Comparison of ENCODE assay signal across 8 cellular contexts in genomic region chr9:32385135-32385884, GRCh38. TPM values are rescaled to one million over a fixed set of nuclear protein-coding genes. Genes with fewer than 3 reads are reported as not detected.
DNase-seq lines count a peak whose midpoint lies in the region; ATAC-seq and TF ChIP-seq lines count a peak whose summit lies in the region.

No MANE protein-coding gene starts in this region.

- no peaks in the 10 kb centered on the region for H3K9me3 ChIP-seq in CD4-positive, CD25-positive, alpha-beta regulatory T cell (ENCODE audit: control insufficient read depth in 2 of 2, low read length in 2 of 2)
- H3K9me3 ChIP-seq in MM.1S (replicated peaks; ENCODE audit: insufficient read depth, low read length) = no peaks in the 10 kb centered on the region

- peak overlapping the region; percentile 47 to 88 (median 83) for H3K4me3 Mint-ChIP-seq in CD4-positive, CD25-positive, alpha-beta regulatory T cell
- H3K4me3 Mint-ChIP-seq in neural crest cell = peak overlapping the region; percentile 95

- H3K9me3 Mint-ChIP-seq in CD4-positive, CD25-positive, alpha-beta regulatory T cell = peaks cover 0 to 1% (median 0%) of the 10 kb centered on the region in 7 donors
- no peaks in the 10 kb centered on the region for H3K9me3 Mint-ChIP-seq in neural crest cell

- H3K4me1 ChIP-seq in CD4-positive, CD25-positive, alpha-beta regulatory T cell (ENCODE audit: control insufficient read depth, insufficient read depth, low read length, poor library complexity, severe bottlenecking) = peaks cover 16% of the 10 kb centered on the region
- peaks cover 11% of the 10 kb centered on the region for H3K4me1 ChIP-seq in MM.1S (ENCODE audit: low read length)

- peaks cover 23% of the 10 kb centered on the region for H3K27me3 ChIP-seq in CD4-positive, CD25-positive, alpha-beta regulatory T cell (ENCODE audit: control insufficient read depth, insufficient read depth, low read length)
- peaks cover 7% of the 10 kb centered on the region; the same call in 1 of the 2 replicates for H3K27me3 ChIP-seq in MM.1S (replicated peaks; ENCODE audit: insufficient read depth, low read length)
- H3K27me3 ChIP-seq in dorsolateral prefrontal cortex = no peaks in the 10 kb centered on the region

- TF ChIP-seq CTCF in MM.1S (IDR thresholded peaks at IDR 0.05; ENCODE audit: low read length) (no peak), dorsolateral prefrontal cortex (IDR thresholded peaks at IDR 0.05 in 54 of 56, conservative IDR thresholded peaks at IDR 0.05 in 2 of 56; ENCODE audit: low read depth in 1 of 56, partially characterized antibody in 56 of 56) (no peak), neural crest cell (conservative IDR thresholded peaks at IDR 0.05) (no peak)

- no peaks in the 10 kb centered on the region for H3F3A ChIP-seq in MM.1S (ENCODE audit: insufficient read depth, low read length)

- ATAC-seq in CD4-positive, CD25-positive, alpha-beta regulatory T cell (ENCODE audit: low read depth in 2 of 2) = no peak
- ATAC-seq in HG03439 (IDR thresholded peaks at IDR 0.05; ENCODE audit: unreplicated experiment) = no peak
- no peak for ATAC-seq in HG03159 (IDR thresholded peaks at IDR 0.05; ENCODE audit: unreplicated experiment)

- peaks cover 8 to 27% (median 14%) of the 10 kb centered on the region in 4 donors for H3K4me1 Mint-ChIP-seq in CD4-positive, CD25-positive, alpha-beta regulatory T cell
- H3K4me1 Mint-ChIP-seq in neural crest cell = peaks cover 9% of the 10 kb centered on the region

- no peaks in the 10 kb centered on the region for H3K36me3 ChIP-seq in CD4-positive, CD25-positive, alpha-beta regulatory T cell (ENCODE audit: control insufficient read depth, insufficient read depth, low read length)
- no peaks in the 10 kb centered on the region for H3K36me3 ChIP-seq in MM.1S (replicated peaks; ENCODE audit: insufficient read depth, low read length)

- H3K9me2 ChIP-seq in MM.1S (replicated peaks; ENCODE audit: insufficient read depth, low read length) = no peaks in the 10 kb centered on the region

- peaks cover 33% of the 10 kb centered on the region for H3K27me3 Mint-ChIP-seq in CD4-positive, CD25-positive, alpha-beta regulatory T cell
- peaks cover 39% of the 10 kb centered on the region for H3K27me3 Mint-ChIP-seq in neural crest cell (ENCODE audit: low read depth)

- H3K36me3 Mint-ChIP-seq in CD4-positive, CD25-positive, alpha-beta regulatory T cell = peaks cover 4% of the 10 kb centered on the region
- no peaks in the 10 kb centered on the region for H3K36me3 Mint-ChIP-seq in neural crest cell (ENCODE audit: low read depth)

- no peak for DNase-seq in CD4-positive, CD25-positive, alpha-beta regulatory T cell
- DNase-seq in MM.1S = no peak
- no peak for DNase-seq in dorsolateral prefrontal cortex
- DNase-seq in neural crest cell (ENCODE audit: low read depth, low spot score) = no peak
- no peak for DNase-seq in NOMO-1 treated with DMSO at 0.1 percent for 48 hours (lab: John Stamatoyannopoulos, UW; ENCODE audit: unreplicated experiment)
- no peak for DNase-seq in stimulated activated CD4-positive, alpha-beta T cell treated with anti-CD3 and anti-CD28 coated beads, Interleukin-2, amount 100 ng/mL, for 24 hours

- H4K20me1 ChIP-seq in MM.1S (ENCODE audit: insufficient read depth, low read length) = no peaks in the 10 kb centered on the region

- peak overlapping the region in 1 of 3 donors; percentile 76 for H3K27ac Mint-ChIP-seq in CD4-positive, CD25-positive, alpha-beta regulatory T cell
- H3K27ac Mint-ChIP-seq in neural crest cell (ENCODE audit: unreplicated experiment) = peak overlapping the region; percentile 86

- intact Hi-C loops in dorsolateral prefrontal cortex (cut with DNase I) = loop anchor here in 1 of 2 donors (2.0 kb wide), 1 partner anchor 187 kb away; the partner anchor contains the start of gene NDUFB6

- H3K4me2 ChIP-seq in MM.1S (ENCODE audit: low read depth, low read length) = peak overlapping the region; percentile 83

- 0 out of 2 replicates have a peak, but pooled peaks cover 4% of the 10 kb centered on the region for H3K79me2 ChIP-seq in MM.1S (ENCODE audit: low read length)

- H3K9ac ChIP-seq in MM.1S (ENCODE audit: low read length) = peak overlapping the region; percentile 57; the same call in 1 of the 2 replicates

- H2AFZ ChIP-seq in MM.1S (ENCODE audit: low read length) = peak overlapping the region; percentile 90

- H3K4me3 ChIP-seq in CD4-positive, CD25-positive, alpha-beta regulatory T cell (ENCODE audit: low read depth, low read length) = peak overlapping the region; percentile 74
- H3K4me3 ChIP-seq in MM.1S (ENCODE audit: low read length) (peak overlapping the region; percentile 89), dorsolateral prefrontal cortex (peak overlapping the region; percentile 64 to 98 (median 87))

- no peak overlapping the region for H3K27ac ChIP-seq in CD4-positive, CD25-positive, alpha-beta regulatory T cell (ENCODE audit: insufficient read depth, low read length, poor library complexity, severe bottlenecking)
- H3K27ac ChIP-seq in MM.1S (ENCODE audit: low read length) (no peak overlapping the region), dorsolateral prefrontal cortex (peak overlapping the region in 42 of 59 donors; percentile 10 to 90 (median 68))

RNA-seq across cellular contexts. Expression of gene ACO1, which starts 0.9 kb away (rescaled TPM):
- total RNA-seq in CD4-positive, CD25-positive, alpha-beta regulatory T cell = 3.6 TPM
- 1 to 10 TPM; 5.3 to 7.4 (median 6.2) TPM for polyA plus RNA-seq in CD4-positive, CD25-positive, alpha-beta regulatory T cell
- total RNA-seq in dorsolateral prefrontal cortex = 10 to 100 TPM; 17.4 to 32.7 (median 23.5) TPM
- total RNA-seq in neural crest cell = 33.7 and 33.9 TPM in 2 replicates

Comparison
In these comparisons a context has a peak if more than half of its experiments do, and no peak if none do; other contexts are left out.
1. H3K27ac ChIP-seq: peak in dorsolateral prefrontal cortex (42 of 59); none in CD4-positive, CD25-positive, alpha-beta regulatory T cell (single experiment) and MM.1S (single experiment).
2. Peak in every context shown above with its lines, with median percentiles within 50 percentile points of each other: H3K4me3 ChIP-seq.